ENCODE assay signal across 15 cellular contexts in genomic region chr20:3105256-3106137, GRCh38. TPM values are rescaled to one million over a fixed set of nuclear protein-coding genes. Genes with fewer than 3 reads are reported as not detected.
DNase-seq lines count a peak whose midpoint lies in the region; ATAC-seq, FAIRE-seq and TF ChIP-seq lines count a peak whose summit lies in the region.
"Had no signal": no experiment of that assay in that cellular context is flagged by ENCODE, and none has a peak within 500 bp of the region (broad histone marks: within the 10 kb centered on the region; RNA-seq: fewer than 3 reads in every experiment).

No MANE protein-coding gene starts in this region.

- no peak overlapping the region for H3K4me3 ChIP-seq in HepG2 (replicated peaks in 1 of 3; ENCODE audit: insufficient read depth in 1 of 3, low read depth in 2 of 3, low read length in 3 of 3)
- no peak overlapping the region for H3K4me3 ChIP-seq in right lobe of liver
- no peak overlapping the region for H3K4me3 ChIP-seq in neuronal stem cell (ENCODE audit: low read length in 2 of 2)
- H3K4me3 ChIP-seq: A549, GM23248 had no signal

- no peaks in the 10 kb centered on the region for H3K36me3 Mint-ChIP-seq in T-helper 17 cell (ENCODE audit: low read depth)

- intact Hi-C loops in HepG2 (cut with micrococcal nuclease; ENCODE audit: unreplicated experiment), result no loop called here
- intact Hi-C loops in right lobe of liver (cut with DNase I), result no loop called here

- H3K4me1 Mint-ChIP-seq in T-helper 17 cell, result peaks cover 16% of the 10 kb centered on the region

- no peak overlapping the region for H3K9ac ChIP-seq in HepG2 (ENCODE audit: insufficient read depth, low read depth, low read length)
- no peak overlapping the region for H3K9ac ChIP-seq in neuronal stem cell (ENCODE audit: low read depth, low read length, poor library complexity)
- H3K9ac ChIP-seq: GM23248 had no signal

- H3K27me3 ChIP-seq in HepG2 (ENCODE audit: control insufficient read depth in 1 of 2, insufficient read depth in 2 of 2, low read length in 2 of 2), result no peaks in the 10 kb centered on the region
- no peaks in the 10 kb centered on the region for H3K27me3 ChIP-seq in right lobe of liver
- no peaks in the 10 kb centered on the region for H3K27me3 ChIP-seq in neuronal stem cell (ENCODE audit: control insufficient read depth in 3 of 3, insufficient read depth in 3 of 3, low read depth in 1 of 3, low read length in 3 of 3)

- H2BK15ac ChIP-seq in neuronal stem cell (ENCODE audit: low read length), result no peak overlapping the region

- in situ Hi-C loops in HepG2 (cut with HindIII; ENCODE audit: extremely low pct_ligation_motif_present, low pct_unique_long_range_greater_than_20kb), result no loop called here

- H4K91ac ChIP-seq in neuronal stem cell (ENCODE audit: low read depth, low read length, poor library complexity), result no peak overlapping the region

- no peak for TF ChIP-seq POLR2A in HepG2 (IDR thresholded peaks at IDR 0.05; ENCODE audit: insufficient read depth in 1 of 2, low read depth in 2 of 2, low read length in 2 of 2)
- TF ChIP-seq POLR2A in right lobe of liver (IDR thresholded peaks at IDR 0.05), result no peak

- TF ChIP-seq RAD21 in HepG2 (CRISPR knock-in tag; IDR thresholded peaks at IDR 0.05), result no peak

- no peaks in the 10 kb centered on the region for H3K79me1 ChIP-seq in neuronal stem cell (ENCODE audit: low read depth, low read length)

- H2AK5ac ChIP-seq in neuronal stem cell (ENCODE audit: low read depth, low read length), result peak overlapping the region; percentile 22

- H3K27me3 Mint-ChIP-seq in T-helper 17 cell, result no peaks in the 10 kb centered on the region

- no peak overlapping the region for H3K18ac ChIP-seq in neuronal stem cell (ENCODE audit: low read length)

- H3K4me3 Mint-ChIP-seq in T-helper 17 cell, result no peak overlapping the region

- no peak overlapping the region for H3K4ac ChIP-seq in neuronal stem cell (ENCODE audit: low read length)

- POLR2A ChIA-PET in HepG2 (lab: Yijun Ruan, JAX), result no interaction called here

- H3K4me1 ChIP-seq in HepG2 (ENCODE audit: insufficient read depth, low read length), result peaks cover 64% of the 10 kb centered on the region
- H3K4me1 ChIP-seq in right lobe of liver, result no peaks in the 10 kb centered on the region
- peaks cover 2 to 7% of the 10 kb centered on the region in 2 donors for H3K4me1 ChIP-seq in neuronal stem cell (ENCODE audit: control insufficient read depth in 2 of 2, insufficient read depth in 1 of 2, low read depth in 1 of 2, low read length in 2 of 2)

- DNase-seq in HepG2 (ENCODE audit: low spot score) (no peak), right lobe of liver (no peak), NCI-H345 (lab: John Stamatoyannopoulos, UW) (peak; percentile 87), T-helper 17 cell (no peak), neuronal stem cell (ENCODE audit: low spot score) (no peak), HuH-7.5 (ENCODE audit: low spot score) (no peak), AG08396 (ENCODE audit: low spot score) (no peak)

- H2BK120ac ChIP-seq in neuronal stem cell (ENCODE audit: low read depth, low read length), result no peak overlapping the region

- H3K14ac ChIP-seq in neuronal stem cell (ENCODE audit: low read length), result no peak overlapping the region

- no peak overlapping the region for H2BK12ac ChIP-seq in neuronal stem cell (ENCODE audit: low read length)

- H4K20me1 ChIP-seq in HepG2 (ENCODE audit: insufficient read depth, low read length), result no peaks in the 10 kb centered on the region

- WGBS in HepG2 (ENCODE audit: low lambda C conversion rate), result 97% methylated on average over 18 of the region's 18 CpGs
- 96% methylated on average over 15 of the region's 18 CpGs for WGBS in right lobe of liver (ENCODE audit: insufficient coverage, low coverage, low lambda C conversion rate, missing lambda C conversion rate)
- no CpG with 5 or more reads among the region's 18 CpGs for WGBS in neuronal stem cell (ENCODE audit: extremely low coverage in 2 of 2, insufficient read length in 2 of 2, insufficient replicate concordance in 1 of 2), 2 donors

- no peak for FAIRE-seq in HepG2 (lab: Jason Lieb, UNC)
- FAIRE-seq: A549 had no signal

- peak overlapping the region; percentile 27 for H3K27ac Mint-ChIP-seq in T-helper 17 cell

- CTCF ChIA-PET in HepG2 (lab: Yijun Ruan, JAX; ENCODE audit: low intra/inter-chr PET ratio, low total read pairs), result no interaction called here

- TF ChIP-seq CTCF in HepG2 (CRISPR knock-in tag; IDR thresholded peaks at IDR 0.05) (no peak), right lobe of liver (IDR thresholded peaks at IDR 0.05) (no peak)

- no TSS peak for BruUV-seq in HepG2 (replicated peaks; lab: Mats Ljungman, UMichigan)

- no peak overlapping the region for H4K8ac ChIP-seq in neuronal stem cell (ENCODE audit: low read depth, low read length)

- H3K27ac ChIP-seq in HepG2 (ENCODE audit: extremely low read length, insufficient read depth, low read length), result no peak overlapping the region
- H3K27ac ChIP-seq in right lobe of liver, result no peak overlapping the region
- H3K27ac ChIP-seq in neuronal stem cell (replicated peaks; ENCODE audit: low read length), result no peak overlapping the region
- H3K27ac ChIP-seq: A549, GM23248 had no signal

- TF ChIP-seq EP300 in HepG2 (IDR thresholded peaks at IDR 0.05; ENCODE audit: low read depth in 2 of 2, low read length in 2 of 2) (no peak), HepG2 (CRISPR knock-in tag; IDR thresholded peaks at IDR 0.05; ENCODE audit: borderline replicate concordance) (no peak)

- H3K79me2 ChIP-seq in HepG2 (ENCODE audit: insufficient read depth, low read length), result no peaks in the 10 kb centered on the region

- H3K9me3 ChIP-seq in HepG2 (ENCODE audit: low read length) (no peaks in the 10 kb centered on the region), right lobe of liver (no peaks in the 10 kb centered on the region), T-helper 17 cell (ENCODE audit: control insufficient read depth, low read length, poor library complexity, severe bottlenecking) (no peaks in the 10 kb centered on the region), neuronal stem cell (replicated peaks in 1 of 2; ENCODE audit: control insufficient read depth in 2 of 2, insufficient read depth in 1 of 2, low read depth in 1 of 2, low read length in 2 of 2) (no peaks in the 10 kb centered on the region)
- H3K9me3 ChIP-seq: A549 had no signal

- H3K36me3 ChIP-seq in HepG2 (replicated peaks in 1 of 2; ENCODE audit: control insufficient read depth in 1 of 2, insufficient read depth in 2 of 2, low read length in 2 of 2) (peaks cover 0 to 7% of the 10 kb centered on the region in 2 experiments; a peak in 2 of 5 replicates), right lobe of liver (peaks cover 0 to 3% (median under 1%) of the 10 kb centered on the region in 4 donors), neuronal stem cell (replicated peaks in 1 of 2; ENCODE audit: control insufficient read depth in 2 of 2, insufficient read depth in 2 of 2, low read length in 2 of 2) (peaks cover 3 to 13% of the 10 kb centered on the region in 2 donors)

- ATAC-seq in HepG2, result no peak
- no peak for ATAC-seq in right lobe of liver
- no peak for ATAC-seq in T-helper 17 cell
- no peak for ATAC-seq in GM21529 (IDR thresholded peaks at IDR 0.05; ENCODE audit: unreplicated experiment)

- H3K23ac ChIP-seq in neuronal stem cell (ENCODE audit: low read depth, low read length, poor library complexity), result no peak overlapping the region

- no peak overlapping the region for H2BK5ac ChIP-seq in neuronal stem cell (ENCODE audit: low read length)

- H3K4me2 ChIP-seq in HepG2 (ENCODE audit: low read depth, low read length) (no peak overlapping the region), neuronal stem cell (ENCODE audit: insufficient read depth, low read length, poor library complexity, severe bottlenecking) (no peak overlapping the region)
- H3K4me2 ChIP-seq: A549 had no signal

- no peak overlapping the region for H2AFZ ChIP-seq in HepG2 (ENCODE audit: low read length)
- no peak overlapping the region for H2AFZ ChIP-seq in neuronal stem cell (ENCODE audit: low read length)
- H2AFZ ChIP-seq: GM23248 had no signal

RNA-seq across cellular contexts. Expression of gene AVP, which starts 21.0 kb away (rescaled TPM):
- total RNA-seq in HepG2 (2016; rRNA removed; fragmentation: Illumina TruSeq; extraction: Trizol) (not detected in 2 replicates), right lobe of liver (under 1 TPM in 2 of 6 experiments, not detected in 4; 0.74 to 0.93 TPM), T-helper 17 cell (not detected)
- total RNA-seq in HepG2 (2016; cell fraction: cytosol; rRNA removed; fragmentation: Illumina TruSeq; extraction: Trizol; ENCODE audit: low read depth), result not detected in 2 replicates
- total RNA-seq in HepG2 (2016; cell fraction: insoluble cytoplasmic fraction; rRNA removed; fragmentation: Illumina TruSeq; extraction: Trizol), result not detected in 2 replicates
- not detected in 2 replicates for total RNA-seq in HepG2 (2016; cell fraction: membrane; rRNA removed; fragmentation: Illumina TruSeq; extraction: Trizol)
- total RNA-seq in HepG2 (2016; cell fraction: nucleus; rRNA removed; fragmentation: Illumina TruSeq; extraction: Trizol), result not detected in 2 replicates
- 0.12 and 0.21 TPM in 2 replicates for polyA plus RNA-seq in HepG2 (2011; rRNA removed)
- polyA plus RNA-seq in HepG2 (2011; cell fraction: cytosol; rRNA removed), result 0.22 and 0.74 TPM in 2 replicates
- 0.37 and 0.38 TPM in 2 replicates for polyA plus RNA-seq in HepG2 (2011; cell fraction: nucleus; rRNA removed)
- polyA plus RNA-seq in HepG2 (2012), result not detected in 2 replicates
- not detected in 2 replicates for polyA plus RNA-seq in HepG2 (2016; cell fraction: cytosol; fragmentation: Illumina TruSeq; extraction: Trizol; ENCODE audit: low read depth)
- not detected in 2 replicates for polyA plus RNA-seq in HepG2 (2016; cell fraction: insoluble cytoplasmic fraction; fragmentation: Illumina TruSeq; extraction: Trizol; ENCODE audit: low read depth)
- not detected in 2 replicates for polyA plus RNA-seq in HepG2 (2016; cell fraction: membrane; fragmentation: Illumina TruSeq; extraction: Trizol; ENCODE audit: low read depth)
- polyA plus RNA-seq in HepG2 (2016; cell fraction: nucleus; fragmentation: Illumina TruSeq; extraction: Trizol; ENCODE audit: insufficient read depth, low read depth), result not detected in 2 replicates
- polyA minus RNA-seq in HepG2 (2011; rRNA and poly(A)+ RNA removed; ENCODE audit: low replicate concordance), result not detected in 2 replicates
- not detected in 2 replicates for polyA minus RNA-seq in HepG2 (2011; cell fraction: cytosol; rRNA and poly(A)+ RNA removed)
- polyA minus RNA-seq in HepG2 (2011; cell fraction: nucleus; rRNA and poly(A)+ RNA removed), result not detected in 2 replicates
- not detected for polyA plus RNA-seq in neuronal stem cell (2013, experiment 1 of 2)
- polyA plus RNA-seq in neuronal stem cell (2013, experiment 2 of 2), result 0.07 TPM
- total RNA-seq: Daoy, GM23248, H7, HT-29 had no signal
- polyA plus RNA-seq: A549, AG04450, BJ, GM23248 had no signal

RNA-seq across cellular contexts. Expression of gene OXT, which starts 34.1 kb away (rescaled TPM):
- total RNA-seq in HepG2 (2016; rRNA removed; fragmentation: Illumina TruSeq; extraction: Trizol) (not detected in 2 replicates), right lobe of liver (10 to 100 TPM in 2 of 6 experiments, 1 to 10 TPM in 4; 1.8 to 41.2 (median 7.0) TPM), T-helper 17 cell (under 1 TPM in 1 of 2 donors, not detected in 1; 0.62 TPM)
- not detected in 2 replicates for total RNA-seq in HepG2 (2016; cell fraction: cytosol; rRNA removed; fragmentation: Illumina TruSeq; extraction: Trizol; ENCODE audit: low read depth)
- not detected in 2 replicates for total RNA-seq in HepG2 (2016; cell fraction: insoluble cytoplasmic fraction; rRNA removed; fragmentation: Illumina TruSeq; extraction: Trizol)
- total RNA-seq in HepG2 (2016; cell fraction: membrane; rRNA removed; fragmentation: Illumina TruSeq; extraction: Trizol), result not detected in 2 replicates
- not detected in 2 replicates for total RNA-seq in HepG2 (2016; cell fraction: nucleus; rRNA removed; fragmentation: Illumina TruSeq; extraction: Trizol)
- polyA plus RNA-seq in HepG2 (2011; rRNA removed), result not detected in 2 replicates
- not detected in 2 replicates for polyA plus RNA-seq in HepG2 (2011; cell fraction: cytosol; rRNA removed)
- not detected in 2 replicates for polyA plus RNA-seq in HepG2 (2011; cell fraction: nucleus; rRNA removed)
- not detected in 2 replicates for polyA plus RNA-seq in HepG2 (2012)
- polyA plus RNA-seq in HepG2 (2016; cell fraction: cytosol; fragmentation: Illumina TruSeq; extraction: Trizol; ENCODE audit: low read depth), result not detected in 2 replicates
- not detected in 2 replicates for polyA plus RNA-seq in HepG2 (2016; cell fraction: insoluble cytoplasmic fraction; fragmentation: Illumina TruSeq; extraction: Trizol; ENCODE audit: low read depth)
- polyA plus RNA-seq in HepG2 (2016; cell fraction: membrane; fragmentation: Illumina TruSeq; extraction: Trizol; ENCODE audit: low read depth), result not detected in 2 replicates
- not detected in 2 replicates for polyA plus RNA-seq in HepG2 (2016; cell fraction: nucleus; fragmentation: Illumina TruSeq; extraction: Trizol; ENCODE audit: insufficient read depth, low read depth)
- polyA minus RNA-seq in HepG2 (2011; rRNA and poly(A)+ RNA removed; ENCODE audit: low replicate concordance), result not detected in 2 replicates
- not detected in 2 replicates for polyA minus RNA-seq in HepG2 (2011; cell fraction: cytosol; rRNA and poly(A)+ RNA removed)
- polyA minus RNA-seq in HepG2 (2011; cell fraction: nucleus; rRNA and poly(A)+ RNA removed), result not detected in 2 replicates
- polyA plus RNA-seq in neuronal stem cell (2013, experiment 1 of 2), result 0.17 TPM
- polyA plus RNA-seq in neuronal stem cell (2013, experiment 2 of 2), result 0.12 TPM
- total RNA-seq: Daoy, GM23248, HT-29 had no signal
- polyA plus RNA-seq: A549, AG04450, BJ had no signal

RNA-seq across cellular contexts. Expression of gene FASTKD5, which starts 54.2 kb away (rescaled TPM):
- 46.8 and 63.4 TPM in 2 replicates for total RNA-seq in HepG2 (2016; rRNA removed; fragmentation: Illumina TruSeq; extraction: Trizol)
- total RNA-seq in HepG2 (2016; cell fraction: cytosol; rRNA removed; fragmentation: Illumina TruSeq; extraction: Trizol; ENCODE audit: low read depth), result 4.3 and 4.6 TPM in 2 replicates
- 45.4 and 62.9 TPM in 2 replicates for total RNA-seq in HepG2 (2016; cell fraction: insoluble cytoplasmic fraction; rRNA removed; fragmentation: Illumina TruSeq; extraction: Trizol)
- 15.5 and 16.7 TPM in 2 replicates for total RNA-seq in HepG2 (2016; cell fraction: membrane; rRNA removed; fragmentation: Illumina TruSeq; extraction: Trizol)
- 27.9 and 28.4 TPM in 2 replicates for total RNA-seq in HepG2 (2016; cell fraction: nucleus; rRNA removed; fragmentation: Illumina TruSeq; extraction: Trizol)
- 34.4 and 36.6 TPM in 2 replicates for polyA plus RNA-seq in HepG2 (2011; rRNA removed)
- polyA plus RNA-seq in HepG2 (2011; cell fraction: cytosol; rRNA removed), result 23.0 and 32.0 TPM in 2 replicates
- polyA plus RNA-seq in HepG2 (2011; cell fraction: nucleus; rRNA removed), result 12.1 and 17.5 TPM in 2 replicates
- 23.7 and 26.2 TPM in 2 replicates for polyA plus RNA-seq in HepG2 (2012)
- 2.5 TPM in 2 replicates for polyA plus RNA-seq in HepG2 (2016; cell fraction: cytosol; fragmentation: Illumina TruSeq; extraction: Trizol; ENCODE audit: low read depth)
- 55.4 and 56.5 TPM in 2 replicates for polyA plus RNA-seq in HepG2 (2016; cell fraction: insoluble cytoplasmic fraction; fragmentation: Illumina TruSeq; extraction: Trizol; ENCODE audit: low read depth)
- polyA plus RNA-seq in HepG2 (2016; cell fraction: membrane; fragmentation: Illumina TruSeq; extraction: Trizol; ENCODE audit: low read depth), result 6.5 and 7.2 TPM in 2 replicates
- 33.3 and 36.2 TPM in 2 replicates for polyA plus RNA-seq in HepG2 (2016; cell fraction: nucleus; fragmentation: Illumina TruSeq; extraction: Trizol; ENCODE audit: insufficient read depth, low read depth)
- polyA minus RNA-seq in HepG2 (2011; rRNA and poly(A)+ RNA removed; ENCODE audit: low replicate concordance), result 24.9 and 38.7 TPM in 2 replicates
- polyA minus RNA-seq in HepG2 (2011; cell fraction: cytosol; rRNA and poly(A)+ RNA removed), result 27.8 and 30.8 TPM in 2 replicates
- 26.4 and 34.6 TPM in 2 replicates for polyA minus RNA-seq in HepG2 (2011; cell fraction: nucleus; rRNA and poly(A)+ RNA removed)
- total RNA-seq in right lobe of liver, result 10 to 100 TPM; 10.3 to 18.2 (median 11.3) TPM
- 10 to 100 TPM; 21.0 to 34.2 TPM for total RNA-seq in T-helper 17 cell
- 6.6 TPM for polyA plus RNA-seq in neuronal stem cell (2013, experiment 1 of 2)
- 6.4 TPM for polyA plus RNA-seq in neuronal stem cell (2013, experiment 2 of 2)

RNA-seq across cellular contexts. Expression of gene UBOX5, which starts 54.2 kb away (rescaled TPM):
- total RNA-seq in HepG2 (2016; rRNA removed; fragmentation: Illumina TruSeq; extraction: Trizol) (5.4 and 5.6 TPM in 2 replicates), right lobe of liver (1 to 10 TPM; 1.8 to 3.2 (median 2.0) TPM), T-helper 17 cell (1 to 10 TPM; 7.0 to 8.2 TPM)
- total RNA-seq in HepG2 (2016; cell fraction: cytosol; rRNA removed; fragmentation: Illumina TruSeq; extraction: Trizol; ENCODE audit: low read depth), result 1.1 and 1.2 TPM in 2 replicates
- 4.7 and 5.2 TPM in 2 replicates for total RNA-seq in HepG2 (2016; cell fraction: insoluble cytoplasmic fraction; rRNA removed; fragmentation: Illumina TruSeq; extraction: Trizol)
- 3.0 TPM in 2 replicates for total RNA-seq in HepG2 (2016; cell fraction: membrane; rRNA removed; fragmentation: Illumina TruSeq; extraction: Trizol)
- total RNA-seq in HepG2 (2016; cell fraction: nucleus; rRNA removed; fragmentation: Illumina TruSeq; extraction: Trizol), result 3.8 and 4.4 TPM in 2 replicates
- polyA plus RNA-seq in HepG2 (2011; rRNA removed), result 4.6 and 5.3 TPM in 2 replicates
- polyA plus RNA-seq in HepG2 (2011; cell fraction: cytosol; rRNA removed), result 4.0 and 4.4 TPM in 2 replicates
- polyA plus RNA-seq in HepG2 (2011; cell fraction: nucleus; rRNA removed), result 6.4 and 7.0 TPM in 2 replicates
- 3.5 and 3.7 TPM in 2 replicates for polyA plus RNA-seq in HepG2 (2012)
- polyA plus RNA-seq in HepG2 (2016; cell fraction: cytosol; fragmentation: Illumina TruSeq; extraction: Trizol; ENCODE audit: low read depth), result 0.60 and 0.69 TPM in 2 replicates
- polyA plus RNA-seq in HepG2 (2016; cell fraction: insoluble cytoplasmic fraction; fragmentation: Illumina TruSeq; extraction: Trizol; ENCODE audit: low read depth), result 5.0 and 5.2 TPM in 2 replicates
- polyA plus RNA-seq in HepG2 (2016; cell fraction: membrane; fragmentation: Illumina TruSeq; extraction: Trizol; ENCODE audit: low read depth), result 1.2 and 1.6 TPM in 2 replicates
- polyA plus RNA-seq in HepG2 (2016; cell fraction: nucleus; fragmentation: Illumina TruSeq; extraction: Trizol; ENCODE audit: insufficient read depth, low read depth), result 5.2 and 5.3 TPM in 2 replicates
- 2.1 and 16.1 TPM in 2 replicates for polyA minus RNA-seq in HepG2 (2011; rRNA and poly(A)+ RNA removed; ENCODE audit: low replicate concordance)
- 4.9 and 5.5 TPM in 2 replicates for polyA minus RNA-seq in HepG2 (2011; cell fraction: cytosol; rRNA and poly(A)+ RNA removed)
- 5.0 and 6.8 TPM in 2 replicates for polyA minus RNA-seq in HepG2 (2011; cell fraction: nucleus; rRNA and poly(A)+ RNA removed)
- polyA plus RNA-seq in neuronal stem cell (2013, experiment 1 of 2), result 4.5 TPM
- 4.4 TPM for polyA plus RNA-seq in neuronal stem cell (2013, experiment 2 of 2)

RNA-seq across cellular contexts. Expression of gene MRPS26, which starts 59.6 kb away (rescaled TPM):
- 187 and 201 TPM in 2 replicates for total RNA-seq in HepG2 (2016; rRNA removed; fragmentation: Illumina TruSeq; extraction: Trizol)
- total RNA-seq in HepG2 (2016; cell fraction: cytosol; rRNA removed; fragmentation: Illumina TruSeq; extraction: Trizol; ENCODE audit: low read depth), result 73.7 and 85.4 TPM in 2 replicates
- total RNA-seq in HepG2 (2016; cell fraction: insoluble cytoplasmic fraction; rRNA removed; fragmentation: Illumina TruSeq; extraction: Trizol), result 186 and 201 TPM in 2 replicates
- total RNA-seq in HepG2 (2016; cell fraction: membrane; rRNA removed; fragmentation: Illumina TruSeq; extraction: Trizol), result 110 and 125 TPM in 2 replicates
- 63.7 and 71.2 TPM in 2 replicates for total RNA-seq in HepG2 (2016; cell fraction: nucleus; rRNA removed; fragmentation: Illumina TruSeq; extraction: Trizol)
- 89.8 and 96.6 TPM in 2 replicates for polyA plus RNA-seq in HepG2 (2011; rRNA removed)
- polyA plus RNA-seq in HepG2 (2011; cell fraction: cytosol; rRNA removed), result 91.9 and 140 TPM in 2 replicates
- polyA plus RNA-seq in HepG2 (2011; cell fraction: nucleus; rRNA removed), result 52.3 and 57.4 TPM in 2 replicates
- polyA plus RNA-seq in HepG2 (2012), result 67.7 and 77.8 TPM in 2 replicates
- polyA plus RNA-seq in HepG2 (2016; cell fraction: cytosol; fragmentation: Illumina TruSeq; extraction: Trizol; ENCODE audit: low read depth), result 65.7 and 79.0 TPM in 2 replicates
- 195 and 204 TPM in 2 replicates for polyA plus RNA-seq in HepG2 (2016; cell fraction: insoluble cytoplasmic fraction; fragmentation: Illumina TruSeq; extraction: Trizol; ENCODE audit: low read depth)
- 80.8 and 93.5 TPM in 2 replicates for polyA plus RNA-seq in HepG2 (2016; cell fraction: membrane; fragmentation: Illumina TruSeq; extraction: Trizol; ENCODE audit: low read depth)
- polyA plus RNA-seq in HepG2 (2016; cell fraction: nucleus; fragmentation: Illumina TruSeq; extraction: Trizol; ENCODE audit: insufficient read depth, low read depth), result 120 and 125 TPM in 2 replicates
- polyA minus RNA-seq in HepG2 (2011; rRNA and poly(A)+ RNA removed; ENCODE audit: low replicate concordance), result 22.4 and 55.0 TPM in 2 replicates
- polyA minus RNA-seq in HepG2 (2011; cell fraction: cytosol; rRNA and poly(A)+ RNA removed), result 24.7 and 35.9 TPM in 2 replicates
- polyA minus RNA-seq in HepG2 (2011; cell fraction: nucleus; rRNA and poly(A)+ RNA removed), result 13.3 and 16.5 TPM in 2 replicates
- total RNA-seq in right lobe of liver, result 10 to 100 TPM; 27.8 to 59.1 (median 38.0) TPM
- 10 to 100 TPM; 16.8 to 17.2 TPM for total RNA-seq in T-helper 17 cell
- polyA plus RNA-seq in neuronal stem cell (2013, experiment 1 of 2), result 58.4 TPM
- 57.2 TPM for polyA plus RNA-seq in neuronal stem cell (2013, experiment 2 of 2)
